Comparison of ENCODE assay signal across 1 cellular context in genomic region chr3:184631339-184631965, GRCh38.
TF ChIP-seq lines count a peak whose summit lies in the region.

No MANE protein-coding gene starts in this region.

TF ChIP-seq in IMR-90, 13 proteins besides CTCF, POLR2A, EP300 and RAD21 (continued from another document):
- no peak for TF ChIP-seq NFE2L2 (IDR thresholded peaks at IDR 0.05; ENCODE audit: low read depth, low read length)
- TF ChIP-seq BHLHE40 (IDR thresholded peaks at IDR 0.05; ENCODE audit: low read depth, low read length): no peak
- no peak for TF ChIP-seq RFX5 (IDR thresholded peaks at IDR 0.05; ENCODE audit: low read depth, low read length)
- TF ChIP-seq USF2 (IDR thresholded peaks at IDR 0.05; ENCODE audit: low read depth, low read length): no peak
- no peak for TF ChIP-seq CEBPB (IDR thresholded peaks at IDR 0.05; ENCODE audit: low read depth, low read length)
- no peak for TF ChIP-seq ELK1 (IDR thresholded peaks at IDR 0.05; ENCODE audit: borderline replicate concordance, low read depth, low read length)
- TF ChIP-seq MAZ (IDR thresholded peaks at IDR 0.05; ENCODE audit: borderline replicate concordance, low read depth, low read length): no peak
- TF ChIP-seq MAFK (IDR thresholded peaks at IDR 0.05; ENCODE audit: low read depth, low read length): no peak
